Comparison of ENCODE assay signal across 8 cellular contexts in genomic region chr13:32538234-32538620, GRCh38. TPM values are rescaled to one million over a fixed set of nuclear protein-coding genes. Genes with fewer than 3 reads are reported as not detected.
DNase-seq lines count a peak whose midpoint lies in the region; ATAC-seq, FAIRE-seq and TF ChIP-seq lines count a peak whose summit lies in the region.

No MANE protein-coding gene starts in this region.

- no peaks in the 10 kb centered on the region for H3K27me3 ChIP-seq in pancreas

- ATAC-seq in HG03520 (IDR thresholded peaks at IDR 0.05; ENCODE audit: unreplicated experiment) (peak; percentile 64), pancreas (peak; percentile 60 to 82 (median 74))

- no peak for FAIRE-seq in pancreas (lab: Jason Lieb, UNC)

- 0 to 1% methylated on average over 20 of the region's 20 CpGs for WGBS in pancreas, 2 donors

- H3K4me3 ChIP-seq in pancreas, result peak overlapping the region; percentile 35 to 78 (median 54)

- H3K4me1 ChIP-seq in pancreas, result peaks cover 4 to 35% (median 34%) of the 10 kb centered on the region in 3 donors

- intact Hi-C loops in pancreas (cut with DNase I), result no loop called here

- TF ChIP-seq CTCF in GM20000 (IDR thresholded peaks at IDR 0.05; ENCODE audit: extremely low read depth, missing control alignments), result no peak
- no peak for TF ChIP-seq CTCF in pancreas (IDR thresholded peaks at IDR 0.05)

- H3K9me3 ChIP-seq in pancreas, result no peaks in the 10 kb centered on the region

- DNase-seq in GM04504 (ENCODE audit: low read depth) (peak; percentile 22), GM20000 (ENCODE audit: low spot score) (peak; percentile 65), germinal center (ENCODE audit: low spot score) (peak; percentile 65), pancreas (peak in 4 of 6 donors; percentile 20 to 61 (median 39)), amniotic stem cell (lab: John Stamatoyannopoulos, UW) (no peak)
- DNase-seq in activated CD8-positive, alpha-beta memory T cell treated with anti-CD3 and anti-CD28 coated beads, Interleukin-2, amount 50 U/mL, for 24 hours (ENCODE audit: extremely low read depth), result peak; percentile 30
- no peak for DNase-seq in stimulated activated CD4-positive, alpha-beta T cell treated with anti-CD3 and anti-CD28 coated beads, Interleukin-4, amount 100 ng/mL, for 4 hours

- peaks cover 0 to 7% (median 0%) of the 10 kb centered on the region in 3 donors for H3K36me3 ChIP-seq in pancreas

- peak overlapping the region; percentile 69 to 96 (median 86) for H3K27ac ChIP-seq in pancreas

RNA-seq across cellular contexts. Expression of gene N4BP2L2, which starts 0.4 kb away (rescaled TPM):
- total RNA-seq in pancreas, result 10 to 100 TPM; 31.5 to 78.8 (median 50.3) TPM
- 10 to 100 TPM; 34.9 to 79.9 TPM for polyA plus RNA-seq in pancreas

RNA-seq across cellular contexts. Expression of gene PDS5B, which starts 48.0 kb away (rescaled TPM):
- 10 to 100 TPM; 10.4 to 19.9 (median 12.4) TPM for total RNA-seq in pancreas
- 1 to 10 TPM; 2.9 to 7.6 TPM for polyA plus RNA-seq in pancreas

Comparison
In these comparisons a context has a peak if more than half of its experiments do, and no peak if none do; other contexts are left out.
1. DNase-seq: peak in GM04504 (single experiment), GM20000 (single experiment), activated CD8-positive, alpha-beta memory T cell treated with anti-CD3 and anti-CD28 coated beads, Interleukin-2, amount 50 U/mL, for 24 hours (single experiment), germinal center (single experiment) and pancreas (4 of 6); none in stimulated activated CD4-positive, alpha-beta T cell treated with anti-CD3 and anti-CD28 coated beads, Interleukin-4, amount 100 ng/mL, for 4 hours (0 of 2) and amniotic stem cell (single experiment).